In genomic region chr1:11804666-11805453, GRCh38 we compare ENCODE assay signal across 8 cellular contexts. TPM values are rescaled to one million over a fixed set of nuclear protein-coding genes. Genes with fewer than 3 reads are reported as not detected.
DNase-seq lines count a peak whose midpoint lies in the region; ATAC-seq and TF ChIP-seq lines count a peak whose summit lies in the region.

No MANE protein-coding gene starts in this region.

- peak overlapping the region; percentile 93 for H3K27ac ChIP-seq in osteoblast (ENCODE audit: low read depth, low read length)

- H2AFZ ChIP-seq in osteoblast (ENCODE audit: low read length): peak overlapping the region; percentile 91

- peak overlapping the region; percentile 98 for H3K27ac Mint-ChIP-seq in activated T-cell treated with anti-CD3 and anti-CD28 coated beads, Interleukin-2, amount 50 U/mL, for 24 hours

- peaks cover 62% of the 10 kb centered on the region for H3K36me3 Mint-ChIP-seq in activated T-cell treated with anti-CD3 and anti-CD28 coated beads, Interleukin-2, amount 50 U/mL, for 24 hours (ENCODE audit: low read depth)

- H3K4me3 Mint-ChIP-seq in activated T-cell treated with anti-CD3 and anti-CD28 coated beads, Interleukin-2, amount 50 U/mL, for 24 hours: peak overlapping the region; percentile 96

- ATAC-seq in HG02759 (IDR thresholded peaks at IDR 0.05; ENCODE audit: unreplicated experiment): no peak

- H3K4me1 Mint-ChIP-seq in activated T-cell treated with anti-CD3 and anti-CD28 coated beads, Interleukin-2, amount 50 U/mL, for 24 hours (ENCODE audit: low read depth): peaks cover 63% of the 10 kb centered on the region

- TF ChIP-seq CTCF in GM12875 (IDR thresholded peaks at IDR 0.05; ENCODE audit: borderline replicate concordance, insufficient read depth, low read depth, low read length) (no peak), osteoblast (IDR thresholded peaks at IDR 0.05; ENCODE audit: extremely low read depth, low read depth, low read length) (no peak)

- peak; percentile 60 for DNase-seq in NCI-H2081 treated with DMSO at 0.1 percent for 48 hours (lab: John Stamatoyannopoulos, UW)
- DNase-seq in activated T-cell treated with anti-CD3 and anti-CD28 coated beads, Interleukin-2, amount 50 U/mL, for 24 hours: no peak
- DNase-seq in fibroblast of the conjunctiva (ENCODE audit: low read depth): peak; percentile 28
- DNase-seq in osteoblast (ENCODE audit: insufficient read length, low spot score, missing footprints): no peak
- no peak for DNase-seq in hippocampal formation (lab: John Stamatoyannopoulos, UW)
- DNase-seq in cerebellum (ENCODE audit: low spot score): no peak

- H3K4me1 ChIP-seq in osteoblast (ENCODE audit: insufficient read depth, low read length): peaks cover 45% of the 10 kb centered on the region

- H3K27me3 ChIP-seq in osteoblast (ENCODE audit: insufficient read depth, low read length): no peaks in the 10 kb centered on the region

- H3K4me2 ChIP-seq in osteoblast (ENCODE audit: insufficient read depth, low read length): peak overlapping the region; percentile 98

- H3K9me3 ChIP-seq in osteoblast (ENCODE audit: low read depth, low read length): no peaks in the 10 kb centered on the region

- peaks cover 60% of the 10 kb centered on the region for H3K79me2 ChIP-seq in osteoblast (ENCODE audit: insufficient read depth, low read length)

- H3K27me3 Mint-ChIP-seq in activated T-cell treated with anti-CD3 and anti-CD28 coated beads, Interleukin-2, amount 50 U/mL, for 24 hours: no peaks in the 10 kb centered on the region

- H3K36me3 ChIP-seq in osteoblast (ENCODE audit: insufficient read depth, low read length): peaks cover 28% of the 10 kb centered on the region

- H3K4me3 ChIP-seq in GM12875 (ENCODE audit: low read depth, low read length) (peak overlapping the region; percentile 93), osteoblast (ENCODE audit: insufficient read depth, low read length) (peak overlapping the region; percentile 98)

- no peaks in the 10 kb centered on the region for H3K9me3 Mint-ChIP-seq in activated T-cell treated with anti-CD3 and anti-CD28 coated beads, Interleukin-2, amount 50 U/mL, for 24 hours

- H4K20me1 ChIP-seq in osteoblast (ENCODE audit: insufficient read depth, low read length): peaks cover 10% of the 10 kb centered on the region

RNA-seq across cellular contexts. Expression of gene MTHFR, which starts 0.9 kb away (rescaled TPM):
- total RNA-seq in osteoblast (32.6 and 34.5 TPM in 2 replicates), cerebellum (29.6 TPM)

RNA-seq across cellular contexts. Expression of gene CLCN6, which starts 1.1 kb away (rescaled TPM):
- 21.0 and 22.4 TPM in 2 replicates for total RNA-seq in osteoblast
- 19.9 TPM for total RNA-seq in cerebellum

RNA-seq across cellular contexts. Expression of gene NPPA, which starts 42.7 kb away (rescaled TPM):
- total RNA-seq in osteoblast (not detected in 2 replicates), cerebellum (0.45 TPM)

RNA-seq across cellular contexts. Expression of gene C1orf167, which starts 42.9 kb away (rescaled TPM):
- total RNA-seq in osteoblast (under 0.01 TPM in 1 of 2 replicates, not detected in the other), cerebellum (not detected)

RNA-seq across cellular contexts. Expression of gene NPPB, which starts 53.9 kb away (rescaled TPM):
- total RNA-seq in osteoblast (not detected in 2 replicates), cerebellum (not detected)

Comparison
In these comparisons a context has a peak if more than half of its experiments do, and no peak if none do; other contexts are left out.
1. DNase-seq: peak in NCI-H2081 treated with DMSO at 0.1 percent for 48 hours (single experiment) and fibroblast of the conjunctiva (single experiment); none in activated T-cell treated with anti-CD3 and anti-CD28 coated beads, Interleukin-2, amount 50 U/mL, for 24 hours (single experiment), osteoblast (single experiment), hippocampal formation (0 of 2) and cerebellum (single experiment).